In the genomic region with DNA sequence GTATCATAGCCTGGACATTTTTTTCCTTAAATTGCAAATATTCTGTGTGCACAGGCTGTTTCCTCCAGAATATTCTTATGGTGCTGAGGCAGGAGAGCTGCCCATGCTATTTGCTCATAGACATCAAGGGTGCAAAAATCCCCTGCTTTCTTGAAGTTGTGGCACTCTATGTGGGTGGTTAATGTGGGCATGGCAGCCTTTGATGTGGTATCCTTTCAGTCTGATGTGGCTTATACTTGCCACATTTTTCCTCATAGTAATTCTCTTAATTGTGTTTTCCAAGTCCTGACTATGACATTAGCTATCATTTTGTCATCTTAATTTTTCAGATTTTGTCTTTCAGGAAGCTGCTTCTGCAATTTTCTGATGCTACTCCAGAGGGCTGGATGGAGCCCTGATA, we compare ENCODE assay signal across 30 cellular contexts.
"Had no signal": no experiment of that assay in that cellular context is flagged by ENCODE, and none has a peak within 500 bp of the region (broad histone marks: within the 10 kb centered on the region; RNA-seq: fewer than 3 reads in every experiment).

No MANE protein-coding gene starts in this region.

- H3K4me3 ChIP-seq: psoas muscle, right lobe of liver, sigmoid colon, suprapubic skin, testis, tibial artery, transverse colon, upper lobe of right lung, uterus had no signal

- H3K36me3 Mint-ChIP-seq: naive B cell; natural killer cell treated with Interleukin-12 subunit alpha and Interleukin-12 subunit beta and Interleukin-15 and Interleukin-18, amount 100 ng/mL, for 72 hours; stimulated activated effector memory CD8-positive, alpha-beta T cell treated with anti-CD3 and anti-CD28 coated beads, Interleukin-12 subunit alpha, Interleukin-12 subunit beta, amount 100 ng/mL, for 72 hours had no signal

- H3K27ac ChIP-seq: neutrophil, parathyroid adenoma, psoas muscle, right lobe of liver, sigmoid colon, suprapubic skin, testis, tibial artery, transverse colon, upper lobe of right lung, uterus had no signal

- H3K27me3 Mint-ChIP-seq: naive B cell; natural killer cell treated with Interleukin-12 subunit alpha and Interleukin-12 subunit beta and Interleukin-15 and Interleukin-18, amount 100 ng/mL, for 72 hours; stimulated activated naive CD8-positive, alpha-beta T cell treated with anti-CD3 and anti-CD28 coated beads, Interleukin-15, Interleukin-2, amounts not matched to agents 100 ng/mL and 50 ng/mL, for 24 hours; type B pancreatic cell had no signal

- ATAC-seq: naive thymus-derived CD8-positive, alpha-beta T cell; psoas muscle; right cardiac atrium; right lobe of liver; stimulated activated effector memory CD8-positive, alpha-beta T cell treated with anti-CD3 and anti-CD28 coated beads, Interleukin-12 subunit alpha, Interleukin-12 subunit beta, amount 100 ng/mL, for 72 hours; upper lobe of right lung had no signal

- H3K27ac Mint-ChIP-seq: naive B cell; naive thymus-derived CD8-positive, alpha-beta T cell; natural killer cell treated with Interleukin-12 subunit alpha and Interleukin-12 subunit beta and Interleukin-15 and Interleukin-18, amount 100 ng/mL, for 72 hours; nephron progenitor cell; progenitor cell of endocrine pancreas; stimulated activated effector memory CD8-positive, alpha-beta T cell treated with anti-CD3 and anti-CD28 coated beads, Interleukin-12 subunit alpha, Interleukin-12 subunit beta, amount 100 ng/mL, for 72 hours; stimulated activated naive CD8-positive, alpha-beta T cell treated with anti-CD3 and anti-CD28 coated beads, Interleukin-15, Interleukin-2, amounts not matched to agents 100 ng/mL and 50 ng/mL, for 24 hours; type B pancreatic cell had no signal

- H3K27me3 ChIP-seq: neutrophil, right lobe of liver, sigmoid colon, suprapubic skin, testis, tibial artery, transverse colon, upper lobe of right lung, uterus had no signal

- H3K4me1 Mint-ChIP-seq: naive B cell; naive thymus-derived CD8-positive, alpha-beta T cell; neural crest cell; stimulated activated effector memory CD8-positive, alpha-beta T cell treated with anti-CD3 and anti-CD28 coated beads, Interleukin-12 subunit alpha, Interleukin-12 subunit beta, amount 100 ng/mL, for 72 hours had no signal

- H3K9ac ChIP-seq: parathyroid adenoma had no signal

- H3K79me2 ChIP-seq: parathyroid adenoma had no signal

- H3K9me3 ChIP-seq: neutrophil, psoas muscle, right lobe of liver, suprapubic skin, testis, tibial artery, transverse colon, upper lobe of right lung, uterus had no signal

- DNase-seq: naive B cell; naive thymus-derived CD8-positive, alpha-beta T cell; nephron progenitor cell; nucleus accumbens; posterior cingulate gyrus; psoas muscle; right cardiac atrium; right lobe of liver; sigmoid colon; small intestine; stimulated activated CD4-positive, alpha-beta T cell treated with anti-CD3 and anti-CD28 coated beads, Interleukin-15, amount 100 ng/mL, for 24 hours; stimulated activated CD4-positive, alpha-beta T cell treated with anti-CD3 and anti-CD28 coated beads, Interleukin-2, amount 100 ng/mL, for 24 hours; stimulated activated CD4-positive, alpha-beta T cell treated with anti-CD3 and anti-CD28 coated beads, Interleukin-2, amount 100 ng/mL, for 48 hours; stimulated activated CD4-positive, alpha-beta T cell treated with anti-CD3 and anti-CD28 coated beads, Interleukin-4, amount 100 ng/mL, for 24 hours; stimulated activated naive CD4-positive, alpha-beta T cell; substantia nigra; testis; tibial artery; transverse colon; upper lobe of right lung; uterus had no signal

- H3K4me1 ChIP-seq: parathyroid adenoma, psoas muscle, right lobe of liver, sigmoid colon, suprapubic skin, testis, tibial artery, transverse colon, upper lobe of right lung, uterus had no signal

- H3K36me3 ChIP-seq: neutrophil, right lobe of liver, sigmoid colon, suprapubic skin, tibial artery, transverse colon, upper lobe of right lung, uterus had no signal

- H3K4me3 Mint-ChIP-seq: naive B cell; naive thymus-derived CD8-positive, alpha-beta T cell; natural killer cell treated with Interleukin-12 subunit alpha and Interleukin-12 subunit beta and Interleukin-15 and Interleukin-18, amount 100 ng/mL, for 72 hours; nephron progenitor cell; neural crest cell; stimulated activated effector memory CD8-positive, alpha-beta T cell treated with anti-CD3 and anti-CD28 coated beads, Interleukin-12 subunit alpha, Interleukin-12 subunit beta, amount 100 ng/mL, for 72 hours; stimulated activated naive CD8-positive, alpha-beta T cell treated with anti-CD3 and anti-CD28 coated beads, Interleukin-15, Interleukin-2, amounts not matched to agents 100 ng/mL and 50 ng/mL, for 24 hours; type B pancreatic cell had no signal

- FAIRE-seq: small intestine had no signal

- H2AFZ ChIP-seq: parathyroid adenoma had no signal
